33 cellular contexts compared by ENCODE assay signal in genomic region chr2:147033046-147033445, GRCh38.
DNase-seq lines count a peak whose midpoint lies in the region; ATAC-seq, FAIRE-seq and TF ChIP-seq lines count a peak whose summit lies in the region.
"Had no signal": no experiment of that assay in that cellular context is flagged by ENCODE, and none has a peak within 500 bp of the region (broad histone marks: within the 10 kb centered on the region; RNA-seq: fewer than 3 reads in every experiment).

No MANE protein-coding gene starts in this region.

- ATAC-seq in heart left ventricle: no peak
- ATAC-seq: effector memory CD8-positive, alpha-beta T cell; left colon; natural killer cell treated with Interleukin-12 subunit alpha and Interleukin-12 subunit beta and Interleukin-15 and Interleukin-18, amount 100 ng/mL, for 72 hours; stimulated activated naive CD8-positive, alpha-beta T cell treated with anti-CD3 and anti-CD28 coated beads, Interleukin-15, amount 100 ng/mL, for 72 hours; WTC11 had no signal

- peaks cover 4% of the 10 kb centered on the region for H3K36me3 Mint-ChIP-seq in Calu3 (ENCODE audit: insufficient read depth, unreplicated experiment)
- H3K36me3 Mint-ChIP-seq in activated naive CD4-positive, alpha-beta T cell treated with anti-CD3 and anti-CD28 coated beads, Interleukin-2, amount 10 ng/mL, durations not matched to agents 7 days and 5 days: no peaks in the 10 kb centered on the region
- H3K36me3 Mint-ChIP-seq: activated naive CD8-positive, alpha-beta T cell; natural killer cell treated with Interleukin-12 subunit alpha and Interleukin-12 subunit beta and Interleukin-15 and Interleukin-18, amount 100 ng/mL, for 72 hours; WTC11 had no signal

- TF ChIP-seq CTCF in Calu3 (IDR thresholded peaks at IDR 0.05; ENCODE audit: unreplicated experiment): no peak
- no peak for TF ChIP-seq CTCF in bronchial epithelial cell (IDR thresholded peaks at IDR 0.05; ENCODE audit: insufficient read depth, low read length, severe bottlenecking)
- TF ChIP-seq CTCF in heart left ventricle (IDR thresholded peaks at IDR 0.05): no peak

- peak overlapping the region; percentile 64 for H3K4me3 Mint-ChIP-seq in Calu3 (ENCODE audit: low read depth, unreplicated experiment)
- H3K4me3 Mint-ChIP-seq in activated naive CD4-positive, alpha-beta T cell treated with anti-CD3 and anti-CD28 coated beads, Interleukin-2, amount 10 ng/mL, durations not matched to agents 7 days and 5 days: no peak overlapping the region
- H3K4me3 Mint-ChIP-seq: activated CD4-positive, alpha-beta T cell treated with anti-CD3 and anti-CD28 coated beads, Interleukin-2, amount 10 ng/mL, durations not matched to agents 24 days and 14 days; activated naive CD8-positive, alpha-beta T cell; CD4-positive, alpha-beta T cell; central memory CD8-positive, alpha-beta T cell; effector memory CD8-positive, alpha-beta T cell; H9; natural killer cell treated with Interleukin-12 subunit alpha and Interleukin-12 subunit beta and Interleukin-15 and Interleukin-18, amount 100 ng/mL, for 72 hours; stimulated activated naive CD8-positive, alpha-beta T cell treated with anti-CD3 and anti-CD28 coated beads, Interleukin-15, amount 100 ng/mL, for 72 hours; WTC11 had no signal

- peaks cover 2% of the 10 kb centered on the region for H3K9me3 Mint-ChIP-seq in Calu3 (ENCODE audit: low read depth, unreplicated experiment)
- no peaks in the 10 kb centered on the region for H3K9me3 Mint-ChIP-seq in activated naive CD4-positive, alpha-beta T cell treated with anti-CD3 and anti-CD28 coated beads, Interleukin-2, amount 10 ng/mL, durations not matched to agents 7 days and 5 days
- H3K9me3 Mint-ChIP-seq: activated CD4-positive, alpha-beta T cell treated with anti-CD3 and anti-CD28 coated beads, Interleukin-2, amount 10 ng/mL, durations not matched to agents 24 days and 14 days; CD4-positive, alpha-beta T cell; H9 had no signal

- no peaks in the 10 kb centered on the region for H3K4me1 ChIP-seq in heart left ventricle

- H3K36me3 ChIP-seq in bronchial epithelial cell (ENCODE audit: control insufficient read depth, insufficient read depth, low read length) (no peaks in the 10 kb centered on the region), heart left ventricle (no peaks in the 10 kb centered on the region)
- H3K36me3 ChIP-seq: Peyer's patch, vagina had no signal

- no peak for FAIRE-seq in bronchial epithelial cell (lab: Jason Lieb, UNC)
- FAIRE-seq: GM18507 had no signal

- no peak overlapping the region for H3K4me3 ChIP-seq in bronchial epithelial cell (ENCODE audit: low read depth, low read length)
- no peak overlapping the region for H3K4me3 ChIP-seq in heart left ventricle
- H3K4me3 ChIP-seq: Peyer's patch, vagina had no signal

- H3K27ac ChIP-seq in heart left ventricle: no peak overlapping the region
- H3K27ac ChIP-seq: vagina had no signal

- 70 to 84% (median 77%) methylated on average over 1 of the region's 1 CpG for WGBS in heart left ventricle, 4 donors

- H3K27me3 ChIP-seq in bronchial epithelial cell (ENCODE audit: control insufficient read depth, insufficient read depth, low read length) (no peaks in the 10 kb centered on the region), heart left ventricle (no peaks in the 10 kb centered on the region)
- H3K27me3 ChIP-seq: Peyer's patch, vagina had no signal

- CTCF ChIA-PET in Calu3 (lab: Charles Lee): no interaction called here
- CTCF ChIA-PET in activated naive CD4-positive, alpha-beta T cell treated with anti-CD3 and anti-CD28 coated beads, Interleukin-2, amount 10 ng/mL, durations not matched to agents 7 days and 5 days (lab: Charles Lee): no interaction called here

- no peaks in the 10 kb centered on the region for H3K9me3 ChIP-seq in heart left ventricle
- H3K9me3 ChIP-seq: Peyer's patch, vagina had no signal

- TF ChIP-seq POLR2A in heart left ventricle (IDR thresholded peaks at IDR 0.05): no peak

- H3K27ac Mint-ChIP-seq in Calu3 (ENCODE audit: unreplicated experiment): peak overlapping the region; percentile 79
- H3K27ac Mint-ChIP-seq in activated naive CD4-positive, alpha-beta T cell treated with anti-CD3 and anti-CD28 coated beads, Interleukin-2, amount 10 ng/mL, durations not matched to agents 7 days and 5 days: no peak overlapping the region
- H3K27ac Mint-ChIP-seq: activated CD4-positive, alpha-beta T cell treated with anti-CD3 and anti-CD28 coated beads, Interleukin-2, amount 10 ng/mL, durations not matched to agents 24 days and 14 days; activated naive CD8-positive, alpha-beta T cell; CD4-positive, alpha-beta T cell; effector memory CD8-positive, alpha-beta T cell; H9; natural killer cell treated with Interleukin-12 subunit alpha and Interleukin-12 subunit beta and Interleukin-15 and Interleukin-18, amount 100 ng/mL, for 72 hours; stimulated activated naive CD8-positive, alpha-beta T cell treated with anti-CD3 and anti-CD28 coated beads, Interleukin-15, amount 100 ng/mL, for 72 hours; WTC11 had no signal

- DNase-seq in Calu3: no peak
- peak; percentile 17 for DNase-seq in M059J (ENCODE audit: low read depth)
- peak; percentile 25 for DNase-seq in bronchial epithelial cell (ENCODE audit: low read depth)
- DNase-seq in iris pigment epithelial cell (ENCODE audit: low read depth): peak; percentile 38
- no peak for DNase-seq in activated naive CD4-positive, alpha-beta T cell (lab: John Stamatoyannopoulos, UW)
- no peak for DNase-seq in heart left ventricle
- DNase-seq in activated naive CD4-positive, alpha-beta T cell treated with anti-CD3 and anti-CD28 coated beads, Interleukin-2, amount 10 ng/mL, durations not matched to agents 7 days and 5 days: no peak
- DNase-seq in DMS 273 treated with DMSO at 0.1 percent for 48 hours (lab: John Stamatoyannopoulos, UW): no peak
- DNase-seq: activated CD4-positive, alpha-beta T cell treated with anti-CD3 and anti-CD28 coated beads, Interleukin-2, amount 10 ng/mL, durations not matched to agents 24 days and 14 days; activated CD8-positive, alpha-beta memory T cell treated with anti-CD3 and anti-CD28 coated beads for 24 hours; activated T-cell treated with anti-CD3 and anti-CD28 coated beads for 4 hours; anterior cingulate cortex; CD4-positive, alpha-beta T cell; effector memory CD8-positive, alpha-beta T cell; H9; hypothalamus; Kasumi-1; left colon; NCI-H146; NCI-H2107; NCI-H446; NCI-H774; Peyer's patch; SIG-M5; stimulated activated naive CD8-positive, alpha-beta T cell treated with anti-CD3 and anti-CD28 coated beads, Interleukin-15, amount 100 ng/mL, for 72 hours; SW 1271; T1000 had no signal

- intact Hi-C loops in Calu3 (cut with micrococcal nuclease; ENCODE audit: unreplicated experiment) (loop anchor here (2.0 to 10.0 kb wide), 4 partner anchors 298 to 879 kb away; partner anchors contain the start of gene ACVR2A), heart left ventricle (cut with DNase I) (no loop called here)

- H3K4me1 Mint-ChIP-seq in Calu3 (ENCODE audit: low read depth, unreplicated experiment): peaks cover 62% of the 10 kb centered on the region
- H3K4me1 Mint-ChIP-seq in activated naive CD4-positive, alpha-beta T cell treated with anti-CD3 and anti-CD28 coated beads, Interleukin-2, amount 10 ng/mL, durations not matched to agents 7 days and 5 days: peaks cover 6% of the 10 kb centered on the region
- H3K4me1 Mint-ChIP-seq: activated CD4-positive, alpha-beta T cell treated with anti-CD3 and anti-CD28 coated beads, Interleukin-2, amount 10 ng/mL, durations not matched to agents 24 days and 14 days; central memory CD8-positive, alpha-beta T cell; stimulated activated naive CD8-positive, alpha-beta T cell treated with anti-CD3 and anti-CD28 coated beads, Interleukin-15, amount 100 ng/mL, for 72 hours had no signal

- H3K27me3 Mint-ChIP-seq in Calu3 (ENCODE audit: unreplicated experiment): no peaks in the 10 kb centered on the region
- peaks cover 14% of the 10 kb centered on the region for H3K27me3 Mint-ChIP-seq in activated naive CD4-positive, alpha-beta T cell treated with anti-CD3 and anti-CD28 coated beads, Interleukin-2, amount 10 ng/mL, durations not matched to agents 7 days and 5 days
- H3K27me3 Mint-ChIP-seq: central memory CD8-positive, alpha-beta T cell; effector memory CD8-positive, alpha-beta T cell; stimulated activated naive CD8-positive, alpha-beta T cell treated with anti-CD3 and anti-CD28 coated beads, Interleukin-15, amount 100 ng/mL, for 72 hours had no signal

- no TSS peak for BruUV-seq in Calu3 (replicated peaks; lab: Mats Ljungman, UMichigan)

Comparison
In these comparisons a context has a peak if more than half of its experiments do, and no peak if none do; other contexts are left out.
1. DNase-seq: peak in M059J (single experiment), bronchial epithelial cell (single experiment) and iris pigment epithelial cell (single experiment); none in Calu3 (single experiment), activated naive CD4-positive, alpha-beta T cell (0 of 4), heart left ventricle (0 of 5), activated naive CD4-positive, alpha-beta T cell treated with anti-CD3 and anti-CD28 coated beads, Interleukin-2, amount 10 ng/mL, durations not matched to agents 7 days and 5 days (single experiment) and DMS 273 treated with DMSO at 0.1 percent for 48 hours (single experiment).